1 cellular context compared by ENCODE assay signal in genomic region chr7:44567884-44568283, GRCh38.
TF ChIP-seq lines count a peak whose summit lies in the region.

No MANE protein-coding gene starts in this region.

TF ChIP-seq in IMR-90, 13 proteins besides CTCF, POLR2A, EP300 and RAD21:
- no peak for TF ChIP-seq MXI1 (IDR thresholded peaks at IDR 0.05; ENCODE audit: borderline replicate concordance, low read depth, low read length)
- TF ChIP-seq FOS (IDR thresholded peaks at IDR 0.05; ENCODE audit: low read depth, low read length) = no peak
- no peak for TF ChIP-seq RCOR1 (IDR thresholded peaks at IDR 0.05; ENCODE audit: insufficient replicate concordance, low read length)
- no peak for TF ChIP-seq CEBPB (IDR thresholded peaks at IDR 0.05; ENCODE audit: low read depth, low read length)
- no peak for TF ChIP-seq MAZ (IDR thresholded peaks at IDR 0.05; ENCODE audit: borderline replicate concordance, low read depth, low read length)
- no peak for TF ChIP-seq SMC3 (IDR thresholded peaks at IDR 0.05; ENCODE audit: low read depth, low read length)
